ENCODE assay signal across 3 cellular contexts in genomic region chr21:45575993-45576837, GRCh38.
TF ChIP-seq lines count a peak whose summit lies in the region.

No MANE protein-coding gene starts in this region.

TF ChIP-seq in SK-N-SH, 30 proteins besides CTCF, POLR2A, EP300 and RAD21 (continued from another document):
- TF ChIP-seq JUND (IDR thresholded peaks at IDR 0.05) = no peak
- no peak for TF ChIP-seq MEF2A (IDR thresholded peaks at IDR 0.05; ENCODE audit: borderline replicate concordance, low read depth)

TF ChIP-seq in SK-N-SH treated with all-trans-retinoic acid at 6 μM for 48 hours, 23 proteins besides CTCF, POLR2A, EP300 and RAD21 (continued from another document):
- no peak for TF ChIP-seq ZNF565 (CRISPR knock-in tag; conservative IDR thresholded peaks at IDR 0.05; ENCODE audit: low read depth)
- TF ChIP-seq PATZ1 (CRISPR knock-in tag; IDR thresholded peaks at IDR 0.05; ENCODE audit: borderline replicate concordance) = no peak
- no peak for TF ChIP-seq GLIS3 (CRISPR knock-in tag; IDR thresholded peaks at IDR 0.05)
- TF ChIP-seq ZNF70 (CRISPR knock-in tag; IDR thresholded peaks at IDR 0.05) = no peak
- TF ChIP-seq, protein P1, sequence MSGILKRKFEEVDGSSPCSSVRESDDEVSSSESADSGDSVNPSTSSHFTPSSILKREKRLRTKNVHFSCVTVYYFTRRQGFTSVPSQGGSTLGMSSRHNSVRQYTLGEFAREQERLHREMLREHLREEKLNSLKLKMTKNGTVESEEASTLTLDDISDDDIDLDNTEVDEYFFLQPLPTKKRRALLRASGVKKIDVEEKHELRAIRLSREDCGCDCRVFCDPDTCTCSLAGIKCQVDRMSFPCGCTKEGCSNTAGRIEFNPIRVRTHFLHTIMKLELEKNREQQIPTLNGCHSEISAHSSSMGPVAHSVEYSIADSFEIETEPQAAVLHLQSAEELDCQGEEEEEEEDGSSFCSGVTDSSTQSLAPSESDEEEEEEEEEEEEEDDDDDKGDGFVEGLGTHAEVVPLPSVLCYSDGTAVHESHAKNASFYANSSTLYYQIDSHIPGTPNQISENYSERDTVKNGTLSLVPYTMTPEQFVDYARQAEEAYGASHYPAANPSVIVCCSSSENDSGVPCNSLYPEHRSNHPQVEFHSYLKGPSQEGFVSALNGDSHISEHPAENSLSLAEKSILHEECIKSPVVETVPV (CRISPR knock-in tag; IDR thresholded peaks at IDR 0.05) = no peak
- TF ChIP-seq ISL1 (CRISPR knock-in tag; IDR thresholded peaks at IDR 0.05) = no peak

TF ChIP-seq in WTC11, 78 proteins besides CTCF, POLR2A, EP300 and RAD21 (continued from another document):
- TF ChIP-seq ZMAT4 (CRISPR knock-in tag; IDR thresholded peaks at IDR 0.05) = no peak
- TF ChIP-seq RORB (CRISPR knock-in tag; IDR thresholded peaks at IDR 0.05) = no peak
- no peak for TF ChIP-seq CBFB (CRISPR knock-in tag; IDR thresholded peaks at IDR 0.05; ENCODE audit: low read depth)
- TF ChIP-seq MLX (CRISPR knock-in tag; IDR thresholded peaks at IDR 0.05) = no peak
- TF ChIP-seq ZNF512 (CRISPR knock-in tag; IDR thresholded peaks at IDR 0.05; ENCODE audit: borderline replicate concordance) = no peak
- no peak for TF ChIP-seq ZNF232 (CRISPR knock-in tag; IDR thresholded peaks at IDR 0.05)
- no peak for TF ChIP-seq PRRX2 (CRISPR knock-in tag; IDR thresholded peaks at IDR 0.05)
- no peak for TF ChIP-seq CREM (CRISPR knock-in tag; IDR thresholded peaks at IDR 0.05)
- no peak for TF ChIP-seq GABPB1 (CRISPR knock-in tag; IDR thresholded peaks at IDR 0.05)
- TF ChIP-seq IRF1 (CRISPR knock-in tag; IDR thresholded peaks at IDR 0.05) = no peak
TF ChIP-seq in WTC11: peak in this region for 0.
